In the genomic region with DNA sequence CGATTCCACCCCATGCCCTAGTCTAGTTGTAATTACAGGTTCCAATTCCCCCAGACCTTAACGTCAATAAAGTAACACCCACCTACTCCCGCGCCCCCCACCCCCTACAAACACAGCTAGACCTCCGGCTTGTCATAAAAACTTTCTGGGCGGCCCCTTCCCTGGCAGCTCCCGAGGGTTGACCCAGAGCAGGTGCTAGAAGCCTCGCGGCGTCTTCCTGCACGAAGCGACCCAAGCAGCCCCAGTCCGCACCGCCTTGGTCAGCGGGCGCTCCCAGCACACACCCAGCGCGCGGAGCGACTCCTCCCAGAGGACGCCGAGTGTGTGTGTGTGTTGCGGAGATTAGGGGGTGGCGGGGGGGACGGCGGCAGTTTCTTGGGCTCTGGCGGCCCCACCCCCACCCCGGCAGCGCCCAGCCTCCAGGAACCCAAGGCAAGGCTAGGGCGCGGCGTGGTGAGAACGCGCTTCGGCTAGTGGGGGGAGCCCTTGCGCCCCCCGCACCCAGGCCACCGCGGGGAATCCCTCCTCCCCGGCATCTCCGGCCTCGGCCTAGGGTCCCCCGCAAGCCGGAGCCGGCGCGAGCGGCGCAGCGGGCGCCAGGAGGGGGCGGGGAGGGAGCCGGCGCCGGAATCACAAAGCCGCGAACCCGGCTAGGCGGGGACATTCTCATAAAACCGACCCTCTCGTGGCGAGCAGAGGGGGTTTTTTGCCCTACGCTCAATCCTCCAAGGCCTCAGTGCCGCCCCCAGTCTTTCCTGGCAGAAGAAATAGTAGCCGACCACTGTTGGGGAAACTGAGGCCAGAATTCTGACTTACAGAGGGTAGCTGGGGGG, we compare ENCODE assay signal across 9 cellular contexts. TPM values are rescaled to one million over a fixed set of nuclear protein-coding genes. Genes with fewer than 3 reads are reported as not detected.
A peak's percentile ranks its signal among the peaks of the same experiment; 100 is the strongest.
DNase-seq lines count a peak whose midpoint lies in the region; ATAC-seq and TF ChIP-seq lines count a peak whose summit lies in the region.
"Had no signal": no experiment of that assay in that cellular context is flagged by ENCODE, and none has a peak within 500 bp of the region (broad histone marks: within the 10 kb centered on the region; RNA-seq: fewer than 3 reads in every experiment).

No MANE protein-coding gene starts in this region.

- peaks cover 23 to 30% of the 10 kb centered on the region in 2 donors for H3K4me1 ChIP-seq in thyroid gland

- ATAC-seq in GM19455 (IDR thresholded peaks at IDR 0.05; ENCODE audit: unreplicated experiment) = no peak

- H3K4me3 ChIP-seq in lower leg skin (ENCODE audit: low read depth, poor library complexity, severe bottlenecking) = peak overlapping the region; percentile 39
- peak overlapping the region; percentile 7 to 62 (median 7) for H3K4me3 ChIP-seq in thyroid gland (replicated peaks in 1 of 3)

- H3K27ac ChIP-seq in caudate nucleus (ENCODE audit: low read depth, low read length) (peak overlapping the region; percentile 86), thyroid gland (peak overlapping the region; percentile 51 to 79 (median 77))
- H3K27ac ChIP-seq: HL-60 had no signal

- H3K27me3 ChIP-seq in thyroid gland = no peaks in the 10 kb centered on the region

- H3K9me3 ChIP-seq in thyroid gland = no peaks in the 10 kb centered on the region

- TF ChIP-seq CTCF in lower leg skin (IDR thresholded peaks at IDR 0.05) (no peak), thyroid gland (IDR thresholded peaks at IDR 0.05) (no peak)

- TF ChIP-seq POLR2A in lower leg skin (IDR thresholded peaks at IDR 0.05) (no peak), thyroid gland (IDR thresholded peaks at IDR 0.05) (peak in 1 of 2 donors; percentile 35)

- peak; percentile 7 for DNase-seq in activated CD4-positive, alpha-beta T cell treated with anti-CD3 and anti-CD28 coated beads for 1 hour
- no peak for DNase-seq in activated CD4-positive, alpha-beta T cell treated with anti-CD3 and anti-CD28 coated beads, Interleukin-2, amount 50 U/mL, for 4 hours
- DNase-seq in caudate nucleus (lab: John Stamatoyannopoulos, UW) = peak in 8 of 61 donors; percentile 12 to 45 (median 35)
- DNase-seq in lower leg skin (ENCODE audit: low spot score in 2 of 2) = peak in 1 of 2 donors; percentile 86
- peak; percentile 75 to 78 for DNase-seq in thyroid gland
- DNase-seq in NK-92 (lab: John Stamatoyannopoulos, UW; ENCODE audit: unreplicated experiment) = no peak
- no peak for DNase-seq in Kasumi-1 (lab: John Stamatoyannopoulos, UW)

- 1% methylated on average over 25 to 35 of the region's 65 CpGs for WGBS in lower leg skin, 2 donors
- WGBS in thyroid gland, 2 donors = 2 to 5% methylated on average over 9 to 22 of the region's 65 CpGs

- H3K36me3 ChIP-seq in thyroid gland = no peaks in the 10 kb centered on the region

- intact Hi-C loops in lower leg skin (cut with DNase I; ENCODE audit: low total_unique reads) = no loop called here
- intact Hi-C loops in thyroid gland (cut with DNase I) = loop anchor here (2.0 kb wide), 1 partner anchor 183 kb away; no protein-coding TSS in a partner anchor

RNA-seq across cellular contexts. Expression of gene PCDH1, which starts 2.2 kb away (rescaled TPM):
- total RNA-seq in lower leg skin = 100 to 1,000 TPM in 2 of 4 donors, 10 to 100 TPM in 2; 85.1 to 172 (median 119) TPM
- total RNA-seq in thyroid gland = 10 to 100 TPM; 23.4 to 76.2 (median 37.5) TPM

RNA-seq across cellular contexts. Expression of gene DELE1, which starts 47.7 kb away (rescaled TPM):
- 10 to 100 TPM; 47.2 to 67.2 (median 49.2) TPM for total RNA-seq in lower leg skin
- total RNA-seq in thyroid gland = 100 to 1,000 TPM in 1 of 4 donors, 10 to 100 TPM in 3; 68.5 to 130 (median 85.1) TPM

Comparison
In these comparisons a context has a peak if more than half of its experiments do, and no peak if none do; other contexts are left out.
1. DNase-seq: peak in activated CD4-positive, alpha-beta T cell treated with anti-CD3 and anti-CD28 coated beads for 1 hour (single experiment) and thyroid gland (2 of 2); none in activated CD4-positive, alpha-beta T cell treated with anti-CD3 and anti-CD28 coated beads, Interleukin-2, amount 50 U/mL, for 4 hours (0 of 2), NK-92 (single experiment) and Kasumi-1 (0 of 2).